ENCODE assay signal across 1 cellular context in the genomic region with DNA sequence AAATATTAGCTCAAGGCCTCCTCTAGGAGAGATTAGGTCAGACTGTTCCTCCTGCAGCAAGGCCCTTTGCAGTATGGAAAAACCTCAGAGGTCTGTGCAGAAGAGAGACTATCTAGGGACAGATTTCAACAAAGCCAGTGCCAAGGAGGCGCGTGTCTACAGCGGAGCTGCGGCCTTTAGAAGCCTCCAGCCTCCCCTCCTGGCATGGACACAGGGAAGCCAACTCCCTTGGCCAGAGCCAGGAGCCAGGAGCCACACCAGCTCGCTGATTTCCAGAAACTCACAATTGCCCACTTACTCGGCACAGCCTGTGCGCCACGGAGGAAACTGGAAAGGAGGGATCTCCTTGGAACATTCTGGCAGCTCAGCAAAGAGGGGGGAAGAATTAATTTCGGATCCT.
TF ChIP-seq lines count a peak whose summit lies in the region.

No MANE protein-coding gene starts in this region.

TF ChIP-seq in HepG2, 621 proteins besides CTCF, POLR2A, EP300 and RAD21 (continued from another document):
- TF ChIP-seq DR1 (CRISPR knock-in tag; IDR thresholded peaks at IDR 0.05) (no peak), ZNF674 (CRISPR knock-in tag; IDR thresholded peaks at IDR 0.05; ENCODE audit: low read depth) (no peak), CAMTA2 (CRISPR knock-in tag; IDR thresholded peaks at IDR 0.05; ENCODE audit: borderline replicate concordance) (no peak), PPARG (CRISPR knock-in tag; conservative IDR thresholded peaks at IDR 0.05) (no peak), PCBP1 (IDR thresholded peaks at IDR 0.05; ENCODE audit: borderline replicate concordance, low read depth, low read length) (no peak)
- TF ChIP-seq, protein P1, sequence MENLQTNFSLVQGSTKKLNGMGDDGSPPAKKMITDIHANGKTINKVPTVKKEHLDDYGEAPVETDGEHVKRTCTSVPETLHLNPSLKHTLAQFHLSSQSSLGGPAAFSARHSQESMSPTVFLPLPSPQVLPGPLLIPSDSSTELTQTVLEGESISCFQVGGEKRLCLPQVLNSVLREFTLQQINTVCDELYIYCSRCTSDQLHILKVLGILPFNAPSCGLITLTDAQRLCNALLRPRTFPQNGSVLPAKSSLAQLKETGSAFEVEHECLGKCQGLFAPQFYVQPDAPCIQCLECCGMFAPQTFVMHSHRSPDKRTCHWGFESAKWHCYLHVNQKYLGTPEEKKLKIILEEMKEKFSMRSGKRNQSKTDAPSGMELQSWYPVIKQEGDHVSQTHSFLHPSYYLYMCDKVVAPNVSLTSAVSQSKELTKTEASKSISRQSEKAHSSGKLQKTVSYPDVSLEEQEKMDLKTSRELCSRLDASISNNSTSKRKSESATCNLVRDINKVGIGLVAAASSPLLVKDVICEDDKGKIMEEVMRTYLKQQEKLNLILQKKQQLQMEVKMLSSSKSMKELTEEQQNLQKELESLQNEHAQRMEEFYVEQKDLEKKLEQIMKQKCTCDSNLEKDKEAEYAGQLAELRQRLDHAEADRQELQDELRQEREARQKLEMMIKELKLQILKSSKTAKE (CRISPR knock-in tag; IDR thresholded peaks at IDR 0.05; ENCODE audit: borderline replicate concordance): no peak
